ENCODE assay signal across 23 cellular contexts in the genomic region with DNA sequence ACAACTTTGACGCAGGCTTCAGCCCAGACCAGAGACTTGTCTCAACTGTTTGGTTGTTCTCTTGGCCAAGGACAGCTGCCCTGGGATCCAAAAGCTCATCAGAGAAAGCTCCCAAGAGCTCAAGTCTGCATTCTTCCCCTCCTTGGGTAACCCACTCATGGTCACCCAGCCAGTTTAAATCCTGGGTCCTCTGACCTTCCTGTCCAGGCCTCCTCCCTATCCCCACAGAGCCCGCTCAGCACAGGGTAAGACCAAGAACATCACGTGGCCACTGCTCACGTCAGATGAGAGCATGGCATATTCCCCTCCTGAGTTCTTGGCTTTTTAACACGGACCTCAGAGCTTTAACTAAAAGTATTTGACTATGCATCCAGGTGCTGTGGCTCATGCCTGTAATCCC. TPM values are rescaled to one million over a fixed set of nuclear protein-coding genes. Genes with fewer than 3 reads are reported as not detected.
DNase-seq lines count a peak whose midpoint lies in the region; ATAC-seq, FAIRE-seq and TF ChIP-seq lines count a peak whose summit lies in the region.
"Had no signal": no experiment of that assay in that cellular context is flagged by ENCODE, and none has a peak within 500 bp of the region (broad histone marks: within the 10 kb centered on the region; RNA-seq: fewer than 3 reads in every experiment).

No MANE protein-coding gene starts in this region.

- no peaks in the 10 kb centered on the region for H3K27me3 Mint-ChIP-seq in osteocyte (ENCODE audit: unreplicated experiment)

- TF ChIP-seq CTCF in heart right ventricle (IDR thresholded peaks at IDR 0.05) = no peak
- no peak for TF ChIP-seq CTCF in coronary artery (IDR thresholded peaks at IDR 0.05)
- TF ChIP-seq CTCF in osteocyte (IDR thresholded peaks at IDR 0.05) = no peak

- H3K36me3 Mint-ChIP-seq in osteocyte (ENCODE audit: unreplicated experiment) = no peaks in the 10 kb centered on the region
- H3K36me3 Mint-ChIP-seq: CD4-positive, alpha-beta memory T cell had no signal

- H3K9me3 ChIP-seq in heart right ventricle = peaks cover 0 to 2% (median 0%) of the 10 kb centered on the region in 11 donors

- ATAC-seq in heart right ventricle (no peak), HG03342 (IDR thresholded peaks at IDR 0.05; ENCODE audit: unreplicated experiment) (no peak)
- ATAC-seq: GM12878 had no signal

- no peak overlapping the region for H3K27ac Mint-ChIP-seq in osteocyte (ENCODE audit: unreplicated experiment)
- H3K27ac Mint-ChIP-seq: CD4-positive, alpha-beta memory T cell had no signal

- peaks cover 33% of the 10 kb centered on the region for H3K4me1 Mint-ChIP-seq in osteocyte (ENCODE audit: unreplicated experiment)

- H3K4me3 ChIP-seq in heart right ventricle (no peak overlapping the region), coronary artery (no peak overlapping the region)
- H3K4me3 ChIP-seq: BLaER1 treated with 17β-estradiol and CSF1 and Interleukin-3, amounts not matched to agents 10 nM and 100 nM; GM12878; MG63 had no signal

- peaks cover 0 to 33% (median 14%) of the 10 kb centered on the region in 9 donors for H3K4me1 ChIP-seq in heart right ventricle

- H3K4me3 Mint-ChIP-seq in osteocyte (ENCODE audit: unreplicated experiment) = no peak overlapping the region
- H3K4me3 Mint-ChIP-seq: CD4-positive, alpha-beta memory T cell had no signal

- WGBS in heart right ventricle, 2 donors = 91 to 93% methylated on average over 5 of the region's 5 CpGs

- FAIRE-seq in GM12891 (lab: Jason Lieb, UNC) = no peak
- FAIRE-seq: G401.6, GM12878, H1 had no signal

- H3K36me3 ChIP-seq in heart right ventricle = no peaks in the 10 kb centered on the region
- H3K36me3 ChIP-seq: BLaER1 treated with 17β-estradiol and CSF1 and Interleukin-3, amounts not matched to agents 10 nM and 100 nM; MG63 had no signal

- intact Hi-C loops in cardiac septum (cut with DNase I) = loop anchor here (5.0 kb wide), 1 partner anchor 238 kb away; no protein-coding TSS in a partner anchor
- intact Hi-C loops in heart right ventricle (cut with DNase I) = loop anchor here in 6 of 10 donors (5.0 to 10.0 kb wide), 6 partner anchors 53 to 286 kb away; a partner anchor contains a TSS

- H3K27ac ChIP-seq in heart right ventricle (no peak overlapping the region), coronary artery (no peak overlapping the region)
- H3K27ac ChIP-seq: BLaER1 treated with 17β-estradiol and CSF1 and Interleukin-3, amounts not matched to agents 10 nM and 100 nM had no signal

- DNase-seq in cardiac septum (ENCODE audit: low spot score) = peak; percentile 67
- DNase-seq in heart right ventricle = no peak
- DNase-seq in coronary artery (ENCODE audit: low spot score) = peak; percentile 29
- DNase-seq in osteocyte (ENCODE audit: extremely low spot score, unreplicated experiment) = peak; percentile 27
- DNase-seq in GM12891 (ENCODE audit: insufficient read length, low spot score) = no peak
- DNase-seq in NCI-H774 (lab: John Stamatoyannopoulos, UW) = no peak
- DNase-seq: CD4-positive, alpha-beta memory T cell; COR-L47; HCEC 1CT; IMR-90; KG1; MG63; NCI-H1105 treated with DMSO at 0.1 percent for 48 hours; NCI-H1930; NCI-H446 treated with DMSO at 0.1 percent for 48 hours; NCI-H526 treated with DMSO at 0.1 percent for 48 hours; Right ventricle myocardium superior; RPMI8226 had no signal

- TF ChIP-seq POLR2A in GM12891 (IDR thresholded peaks at IDR 0.05; ENCODE audit: low read depth, low read length) = no peak

- H3K9me3 Mint-ChIP-seq in osteocyte (ENCODE audit: unreplicated experiment) = no peaks in the 10 kb centered on the region

- H3K27me3 ChIP-seq in heart right ventricle = no peaks in the 10 kb centered on the region
- H3K27me3 ChIP-seq: BLaER1 treated with 17β-estradiol and CSF1 and Interleukin-3, amounts not matched to agents 10 nM and 100 nM; MG63 had no signal

TF ChIP-seq in GM12891, 5 proteins besides CTCF, POLR2A, EP300 and RAD21:
- TF ChIP-seq PAX5 (IDR thresholded peaks at IDR 0.05; ENCODE audit: insufficient read depth, low read length, severe bottlenecking) = no peak

RNA-seq across cellular contexts. Expression of a gene that starts 25.8 kb away (rescaled TPM):
- total RNA-seq in cardiac septum (6.9 TPM), heart right ventricle (10 to 100 TPM in 4 of 10 donors, 1 to 10 TPM in 6; 3.0 to 21.9 (median 6.6) TPM), osteocyte (84.0 and 84.1 TPM in 2 replicates)
- 10 to 100 TPM in 1 of 2 donors, 1 to 10 TPM in 1; 6.6 to 13.7 TPM for polyA plus RNA-seq in heart right ventricle
- polyA plus RNA-seq in GM12891 (2012; ENCODE audit: low read depth, missing spikeins) = 0.62 TPM
- total RNA-seq: CD4-positive, alpha-beta memory T cell had no signal

RNA-seq across cellular contexts. Expression of a gene that starts 51.7 kb away (rescaled TPM):
- total RNA-seq in cardiac septum (9.7 TPM), heart right ventricle (10 to 100 TPM in 5 of 10 donors, 1 to 10 TPM in 5; 8.9 to 14.8 (median 10.6) TPM), osteocyte (17.4 and 17.6 TPM in 2 replicates)
- 1 to 10 TPM; 2.9 to 4.2 TPM for polyA plus RNA-seq in heart right ventricle
- 2.5 TPM for polyA plus RNA-seq in GM12891 (2012; ENCODE audit: low read depth, missing spikeins)

Comparison
In these comparisons a context has a peak if more than half of its experiments do, and no peak if none do; other contexts are left out.
1. DNase-seq: peak in cardiac septum (single experiment), coronary artery (single experiment) and osteocyte (single experiment); none in heart right ventricle (0 of 2), GM12891 (single experiment) and NCI-H774 (single experiment).